ENCODE assay signal across 1 cellular context in the genomic region with DNA sequence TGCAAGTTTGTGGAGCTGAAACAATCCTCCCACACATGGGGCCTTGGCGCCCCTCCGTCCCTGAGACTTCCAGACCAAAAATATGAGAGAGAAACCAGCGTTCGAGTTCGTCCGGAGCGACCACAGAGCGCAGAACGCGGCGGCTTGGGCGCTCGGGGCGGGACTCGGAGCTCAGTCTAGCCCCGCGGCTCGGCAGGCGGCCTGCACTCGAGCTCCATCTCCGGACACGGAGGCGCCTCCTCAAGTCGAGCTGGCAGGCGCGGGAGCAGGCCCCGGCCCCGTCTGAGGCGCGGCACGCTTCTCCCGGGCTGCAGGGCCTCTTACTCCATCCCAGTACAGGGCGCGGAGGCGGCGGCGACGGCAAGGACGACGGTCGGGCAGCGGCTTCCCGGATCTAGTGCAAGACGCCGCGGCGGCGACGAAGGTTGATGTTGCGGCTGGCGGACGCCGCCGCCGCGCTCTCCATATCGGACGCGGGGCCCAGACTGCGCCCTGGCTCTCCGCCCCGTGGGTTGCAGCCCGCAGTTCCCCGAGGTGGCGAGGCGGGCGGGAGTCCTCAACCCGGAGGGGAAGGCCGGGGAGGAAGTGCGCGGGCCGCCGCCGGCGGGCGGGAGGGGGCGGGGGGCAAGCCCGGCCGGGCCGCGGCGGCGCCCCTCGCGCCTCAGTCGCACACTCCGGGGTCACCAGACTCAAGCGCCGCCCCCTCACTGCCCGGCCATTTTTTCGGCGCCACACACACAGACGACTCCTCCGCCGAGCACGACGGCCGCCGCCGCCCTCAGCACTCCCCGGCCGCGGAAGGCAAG.
TF ChIP-seq lines count a peak whose summit lies in the region.

No MANE protein-coding gene starts in this region.

TF ChIP-seq in K562, 482 proteins besides CTCF, POLR2A, EP300 and RAD21 (continued from another document and continues in another):
- TF ChIP-seq, protein P1, sequence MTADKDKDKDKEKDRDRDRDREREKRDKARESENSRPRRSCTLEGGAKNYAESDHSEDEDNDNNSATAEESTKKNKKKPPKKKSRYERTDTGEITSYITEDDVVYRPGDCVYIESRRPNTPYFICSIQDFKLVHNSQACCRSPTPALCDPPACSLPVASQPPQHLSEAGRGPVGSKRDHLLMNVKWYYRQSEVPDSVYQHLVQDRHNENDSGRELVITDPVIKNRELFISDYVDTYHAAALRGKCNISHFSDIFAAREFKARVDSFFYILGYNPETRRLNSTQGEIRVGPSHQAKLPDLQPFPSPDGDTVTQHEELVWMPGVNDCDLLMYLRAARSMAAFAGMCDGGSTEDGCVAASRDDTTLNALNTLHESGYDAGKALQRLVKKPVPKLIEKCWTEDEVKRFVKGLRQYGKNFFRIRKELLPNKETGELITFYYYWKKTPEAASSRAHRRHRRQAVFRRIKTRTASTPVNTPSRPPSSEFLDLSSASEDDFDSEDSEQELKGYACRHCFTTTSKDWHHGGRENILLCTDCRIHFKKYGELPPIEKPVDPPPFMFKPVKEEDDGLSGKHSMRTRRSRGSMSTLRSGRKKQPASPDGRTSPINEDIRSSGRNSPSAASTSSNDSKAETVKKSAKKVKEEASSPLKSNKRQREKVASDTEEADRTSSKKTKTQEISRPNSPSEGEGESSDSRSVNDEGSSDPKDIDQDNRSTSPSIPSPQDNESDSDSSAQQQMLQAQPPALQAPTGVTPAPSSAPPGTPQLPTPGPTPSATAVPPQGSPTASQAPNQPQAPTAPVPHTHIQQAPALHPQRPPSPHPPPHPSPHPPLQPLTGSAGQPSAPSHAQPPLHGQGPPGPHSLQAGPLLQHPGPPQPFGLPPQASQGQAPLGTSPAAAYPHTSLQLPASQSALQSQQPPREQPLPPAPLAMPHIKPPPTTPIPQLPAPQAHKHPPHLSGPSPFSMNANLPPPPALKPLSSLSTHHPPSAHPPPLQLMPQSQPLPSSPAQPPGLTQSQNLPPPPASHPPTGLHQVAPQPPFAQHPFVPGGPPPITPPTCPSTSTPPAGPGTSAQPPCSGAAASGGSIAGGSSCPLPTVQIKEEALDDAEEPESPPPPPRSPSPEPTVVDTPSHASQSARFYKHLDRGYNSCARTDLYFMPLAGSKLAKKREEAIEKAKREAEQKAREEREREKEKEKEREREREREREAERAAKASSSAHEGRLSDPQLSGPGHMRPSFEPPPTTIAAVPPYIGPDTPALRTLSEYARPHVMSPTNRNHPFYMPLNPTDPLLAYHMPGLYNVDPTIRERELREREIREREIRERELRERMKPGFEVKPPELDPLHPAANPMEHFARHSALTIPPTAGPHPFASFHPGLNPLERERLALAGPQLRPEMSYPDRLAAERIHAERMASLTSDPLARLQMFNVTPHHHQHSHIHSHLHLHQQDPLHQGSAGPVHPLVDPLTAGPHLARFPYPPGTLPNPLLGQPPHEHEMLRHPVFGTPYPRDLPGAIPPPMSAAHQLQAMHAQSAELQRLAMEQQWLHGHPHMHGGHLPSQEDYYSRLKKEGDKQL (CRISPR knock-in tag; IDR thresholded peaks at IDR 0.05; ENCODE audit: borderline replicate concordance) = no peak
- TF ChIP-seq FOXA1 (IDR thresholded peaks at IDR 0.05; ENCODE audit: borderline replicate concordance) (no peak), PHF8 (IDR thresholded peaks at IDR 0.05; ENCODE audit: borderline replicate concordance, low read length) (no peak), SAP30 (IDR thresholded peaks at IDR 0.05; ENCODE audit: borderline replicate concordance, insufficient read depth, low read depth, low read length, poor library complexity, severe bottlenecking) (no peak), U2AF1 (optimal IDR thresholded peaks at IDR 0.05; ENCODE audit: low read depth, low read length) (no peak), HINFP (tag; conservative IDR thresholded peaks at IDR 0.05; ENCODE audit: low read depth) (no peak), MCM7 (IDR thresholded peaks at IDR 0.05) (no peak), BCOR (IDR thresholded peaks at IDR 0.05) (no peak), TRIM24 (IDR thresholded peaks at IDR 0.05) (no peak), WHSC1 (IDR thresholded peaks at IDR 0.05; ENCODE audit: low read length) (no peak), SRSF9 (IDR thresholded peaks at IDR 0.05; ENCODE audit: borderline replicate concordance, low read depth, low read length) (no peak), ZNF184 (CRISPR knock-in tag; IDR thresholded peaks at IDR 0.05) (no peak), ZNF780A (CRISPR knock-in tag; IDR thresholded peaks at IDR 0.05) (no peak), NR2C1 (IDR thresholded peaks at IDR 0.05) (no peak), NR2C1 (tag; IDR thresholded peaks at IDR 0.05) (no peak), BRD4 (IDR thresholded peaks at IDR 0.05) (no peak), TAL1 (IDR thresholded peaks at IDR 0.05) (no peak), SOX6 (IDR thresholded peaks at IDR 0.05) (no peak), FOXP4 (CRISPR knock-in tag; IDR thresholded peaks at IDR 0.05; ENCODE audit: borderline replicate concordance) (no peak), NFE2 (IDR thresholded peaks at IDR 0.05; ENCODE audit: low read depth) (no peak), HBP1 (CRISPR knock-in tag; IDR thresholded peaks at IDR 0.05) (no peak), HNRNPL (IDR thresholded peaks at IDR 0.05; ENCODE audit: low read depth, low read length) (no peak), IRF2 (CRISPR knock-in tag; IDR thresholded peaks at IDR 0.05) (no peak), CBX2 (IDR thresholded peaks at IDR 0.05; ENCODE audit: insufficient read depth, low read length, poor library complexity, severe bottlenecking) (no peak), E4F1 (CRISPR knock-in tag; IDR thresholded peaks at IDR 0.05; ENCODE audit: borderline replicate concordance) (no peak), DDX20 (tag; IDR thresholded peaks at IDR 0.05; ENCODE audit: low read depth) (no peak), MAZ (CRISPR knock-in tag; conservative IDR thresholded peaks at IDR 0.05 in 1 of 2, IDR thresholded peaks at IDR 0.05 in 1 of 2) (0 out of 4 replicates have a peak, but pooled peaks of 1 of the 2 experiments have one; percentile 42), NR4A1 (CRISPR knock-in tag; IDR thresholded peaks at IDR 0.05) (no peak), NR4A1 (tag; IDR thresholded peaks at IDR 0.05) (0 out of 2 replicates have a peak, but pooled peaks have one; percentile 44), PRPF4 (IDR thresholded peaks at IDR 0.05; ENCODE audit: insufficient read depth, low read depth, low read length, poor library complexity, severe bottlenecking) (no peak), NONO (IDR thresholded peaks at IDR 0.05; ENCODE audit: low read depth in 2 of 2, low read length in 1 of 2) (0 out of 4 replicates have a peak, but pooled peaks of 1 of the 2 experiments have one; percentile 52)
- TF ChIP-seq, protein P2, sequence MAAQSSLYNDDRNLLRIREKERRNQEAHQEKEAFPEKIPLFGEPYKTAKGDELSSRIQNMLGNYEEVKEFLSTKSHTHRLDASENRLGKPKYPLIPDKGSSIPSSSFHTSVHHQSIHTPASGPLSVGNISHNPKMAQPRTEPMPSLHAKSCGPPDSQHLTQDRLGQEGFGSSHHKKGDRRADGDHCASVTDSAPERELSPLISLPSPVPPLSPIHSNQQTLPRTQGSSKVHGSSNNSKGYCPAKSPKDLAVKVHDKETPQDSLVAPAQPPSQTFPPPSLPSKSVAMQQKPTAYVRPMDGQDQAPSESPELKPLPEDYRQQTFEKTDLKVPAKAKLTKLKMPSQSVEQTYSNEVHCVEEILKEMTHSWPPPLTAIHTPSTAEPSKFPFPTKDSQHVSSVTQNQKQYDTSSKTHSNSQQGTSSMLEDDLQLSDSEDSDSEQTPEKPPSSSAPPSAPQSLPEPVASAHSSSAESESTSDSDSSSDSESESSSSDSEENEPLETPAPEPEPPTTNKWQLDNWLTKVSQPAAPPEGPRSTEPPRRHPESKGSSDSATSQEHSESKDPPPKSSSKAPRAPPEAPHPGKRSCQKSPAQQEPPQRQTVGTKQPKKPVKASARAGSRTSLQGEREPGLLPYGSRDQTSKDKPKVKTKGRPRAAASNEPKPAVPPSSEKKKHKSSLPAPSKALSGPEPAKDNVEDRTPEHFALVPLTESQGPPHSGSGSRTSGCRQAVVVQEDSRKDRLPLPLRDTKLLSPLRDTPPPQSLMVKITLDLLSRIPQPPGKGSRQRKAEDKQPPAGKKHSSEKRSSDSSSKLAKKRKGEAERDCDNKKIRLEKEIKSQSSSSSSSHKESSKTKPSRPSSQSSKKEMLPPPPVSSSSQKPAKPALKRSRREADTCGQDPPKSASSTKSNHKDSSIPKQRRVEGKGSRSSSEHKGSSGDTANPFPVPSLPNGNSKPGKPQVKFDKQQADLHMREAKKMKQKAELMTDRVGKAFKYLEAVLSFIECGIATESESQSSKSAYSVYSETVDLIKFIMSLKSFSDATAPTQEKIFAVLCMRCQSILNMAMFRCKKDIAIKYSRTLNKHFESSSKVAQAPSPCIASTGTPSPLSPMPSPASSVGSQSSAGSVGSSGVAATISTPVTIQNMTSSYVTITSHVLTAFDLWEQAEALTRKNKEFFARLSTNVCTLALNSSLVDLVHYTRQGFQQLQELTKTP (IDR thresholded peaks at IDR 0.05; ENCODE audit: low read depth in 1 of 2, partially characterized antibody in 2 of 2) = no peak
- TF ChIP-seq, protein P3, sequence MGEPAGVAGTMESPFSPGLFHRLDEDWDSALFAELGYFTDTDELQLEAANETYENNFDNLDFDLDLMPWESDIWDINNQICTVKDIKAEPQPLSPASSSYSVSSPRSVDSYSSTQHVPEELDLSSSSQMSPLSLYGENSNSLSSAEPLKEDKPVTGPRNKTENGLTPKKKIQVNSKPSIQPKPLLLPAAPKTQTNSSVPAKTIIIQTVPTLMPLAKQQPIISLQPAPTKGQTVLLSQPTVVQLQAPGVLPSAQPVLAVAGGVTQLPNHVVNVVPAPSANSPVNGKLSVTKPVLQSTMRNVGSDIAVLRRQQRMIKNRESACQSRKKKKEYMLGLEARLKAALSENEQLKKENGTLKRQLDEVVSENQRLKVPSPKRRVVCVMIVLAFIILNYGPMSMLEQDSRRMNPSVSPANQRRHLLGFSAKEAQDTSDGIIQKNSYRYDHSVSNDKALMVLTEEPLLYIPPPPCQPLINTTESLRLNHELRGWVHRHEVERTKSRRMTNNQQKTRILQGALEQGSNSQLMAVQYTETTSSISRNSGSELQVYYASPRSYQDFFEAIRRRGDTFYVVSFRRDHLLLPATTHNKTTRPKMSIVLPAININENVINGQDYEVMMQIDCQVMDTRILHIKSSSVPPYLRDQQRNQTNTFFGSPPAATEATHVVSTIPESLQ (CRISPR knock-in tag; IDR thresholded peaks at IDR 0.05) = no peak
